In genomic region chr1:14535619-14536355, GRCh38 we compare ENCODE assay signal across 23 cellular contexts.
"Had no signal": no experiment of that assay in that cellular context is flagged by ENCODE, and none has a peak within 500 bp of the region (broad histone marks: within the 10 kb centered on the region; RNA-seq: fewer than 3 reads in every experiment).

No MANE protein-coding gene starts in this region.

- FAIRE-seq: colon, endothelial cell of umbilical vein, urothelium cell line had no signal

- H3K4me3 ChIP-seq: gastrocnemius medialis, heart right ventricle, left ventricle myocardium inferior, lung, sigmoid colon, skin epidermis, suprapubic skin, thyroid gland had no signal

- DNase-seq: cerebellar nuclear complex; dermis blood vessel endothelial cell; effector CD4-positive, alpha-beta T cell; endodermal cell; erythroblast; gastrocnemius medialis; heart right ventricle; islet precursor cell; left ventricle myocardium inferior; mesenchymal stem cell; midbrain; naive B cell; sigmoid colon; stimulated activated CD4-positive, alpha-beta T cell treated with anti-CD3 and anti-CD28 coated beads, Interleukin-12 subunit alpha, Interleukin-12 subunit beta, amount 100 ng/mL, for 4 hours; stimulated activated naive CD4-positive, alpha-beta T cell treated with Interleukin-2 at 50 U/mL for 16 hours; thyroid gland had no signal

- H3K27ac ChIP-seq: gastrocnemius medialis, heart right ventricle, left ventricle myocardium inferior, neutrophil, sigmoid colon, skin epidermis, suprapubic skin, thyroid gland had no signal

- ATAC-seq: gastrocnemius medialis, heart right ventricle had no signal

- H3K36me3 ChIP-seq: gastrocnemius medialis, heart right ventricle, left ventricle myocardium inferior, neutrophil, sigmoid colon, suprapubic skin, thyroid gland had no signal

- H3K27me3 ChIP-seq: gastrocnemius medialis, sigmoid colon, suprapubic skin, thyroid gland had no signal

- H3K9me3 ChIP-seq: gastrocnemius medialis, heart right ventricle, left ventricle myocardium inferior, neutrophil, sigmoid colon, suprapubic skin, thyroid gland had no signal

- H3K4me1 ChIP-seq: gastrocnemius medialis, heart right ventricle, left ventricle myocardium inferior, sigmoid colon, suprapubic skin had no signal
